In genomic region chr4:45636175-45636574, GRCh38 we compare ENCODE assay signal across 1 cellular context.
TF ChIP-seq lines count a peak whose summit lies in the region.

No MANE protein-coding gene starts in this region.

TF ChIP-seq in HepG2, 621 proteins besides CTCF, POLR2A, EP300 and RAD21 (continued from another document):
- no peak for TF ChIP-seq ZNF142 (CRISPR knock-in tag; IDR thresholded peaks at IDR 0.05)
- no peak for TF ChIP-seq ZNF121 (CRISPR knock-in tag; IDR thresholded peaks at IDR 0.05)
- peak; percentile 50; the same call in 1 of the 2 replicates for TF ChIP-seq ATF7 (IDR thresholded peaks at IDR 0.05)
- no peak for TF ChIP-seq ATF7 (CRISPR knock-in tag; IDR thresholded peaks at IDR 0.05)
- TF ChIP-seq CEBPB (IDR thresholded peaks at IDR 0.05; ENCODE audit: borderline replicate concordance, low read depth, low read length): peak; percentile 28; the same call in 1 of the 2 replicates
